8 cellular contexts compared by ENCODE assay signal in the genomic region with DNA sequence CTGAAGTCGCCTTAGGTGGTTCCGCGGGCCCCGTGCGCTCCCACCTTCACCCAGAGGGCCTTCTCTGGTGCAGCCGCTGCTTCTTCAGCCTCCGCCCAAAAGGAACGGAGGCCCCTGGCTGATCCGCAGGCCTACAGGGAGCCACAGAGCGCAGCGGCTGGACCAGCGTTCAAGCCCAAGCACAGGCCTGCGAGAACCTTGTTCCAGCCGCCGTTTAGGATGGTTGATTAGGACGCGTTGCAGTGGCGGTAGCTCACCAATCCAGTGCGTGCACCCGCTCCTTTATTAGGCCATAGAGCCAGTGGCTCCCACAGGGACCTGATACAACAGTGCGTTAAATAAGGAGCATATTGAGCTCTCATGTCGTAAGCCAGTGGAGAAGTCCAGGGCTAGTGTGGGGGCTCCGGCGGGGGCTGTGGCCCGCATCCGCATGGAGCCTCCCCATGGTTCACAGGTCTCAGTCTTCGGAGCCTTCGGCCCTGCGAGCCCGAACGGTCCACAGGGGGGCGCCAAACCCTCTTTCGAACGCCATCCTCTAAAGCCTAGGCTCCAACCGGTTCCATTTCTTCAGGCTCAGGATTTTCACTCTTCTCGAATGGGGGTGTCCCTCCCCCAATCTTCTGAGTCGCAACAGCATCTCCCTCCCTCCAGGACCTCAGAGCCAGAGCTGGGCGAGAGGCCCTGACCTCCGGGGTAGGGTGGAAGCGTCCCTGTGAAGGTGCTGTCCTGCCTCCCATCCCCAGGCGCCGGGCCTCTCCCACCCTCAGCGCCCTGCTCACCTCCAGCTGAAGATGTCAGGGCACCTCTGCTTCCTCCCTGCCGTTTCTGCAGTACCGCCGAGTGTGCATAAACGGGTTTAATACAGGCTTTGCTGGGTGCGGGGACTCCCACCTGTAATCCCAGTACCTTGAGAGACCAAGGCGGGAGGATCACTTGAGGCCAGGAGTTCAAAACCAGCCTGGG.
DNase-seq lines count a peak whose midpoint lies in the region; ATAC-seq and TF ChIP-seq lines count a peak whose summit lies in the region.
"Not testable (repeated sequence)": the region's sequence is repeated elsewhere in the genome, so short reads cannot be mapped to it uniquely, and the experiment has no call there.

No MANE protein-coding gene starts in this region.

- not testable (repeated sequence) for H3K27ac ChIP-seq in thoracic aorta

- H3K4me3 ChIP-seq in LNCaP clone FGC (ENCODE audit: low read depth, low read length); choroid plexus epithelial cell (ENCODE audit: low read depth, low read length); retinal pigment epithelial cell (ENCODE audit: low read length); thoracic aorta: not testable (repeated sequence)

- H3K36me3 ChIP-seq in thoracic aorta = not testable (repeated sequence)

- H3K9me3 ChIP-seq in thoracic aorta = not testable (repeated sequence)

- ATAC-seq in thoracic aorta (ENCODE audit: insufficient number of reproducible peaks, low FRiP score, low read depth) = not testable (repeated sequence)

- DNase-seq in ELR (ENCODE audit: low read depth) = peak; percentile 74
- not testable (repeated sequence) for DNase-seq in LNCaP clone FGC (ENCODE audit: low read depth); retinal pigment epithelial cell (ENCODE audit: low read depth); thoracic aorta (ENCODE audit: low spot score)
- DNase-seq in RPMI7951 (ENCODE audit: low read depth) = peak; percentile 37
- DNase-seq in activated CD8-positive, alpha-beta memory T cell treated with anti-CD3 and anti-CD28 coated beads, Interleukin-2, amount 50 U/mL, for 1 hour (ENCODE audit: extremely low read depth) = peak; percentile 19
- peak; percentile 52 for DNase-seq in choroid plexus epithelial cell (ENCODE audit: low read depth)
- peak; percentile 49 for DNase-seq in iPS-NIHi7 (ENCODE audit: extremely low spot score)

- not testable (repeated sequence) for H3K4me1 ChIP-seq in thoracic aorta (ENCODE audit: control insufficient read depth in 1 of 2, low read depth in 2 of 2)

- TF ChIP-seq CTCF in LNCaP clone FGC (IDR thresholded peaks at IDR 0.05; ENCODE audit: control insufficient read depth, extremely low read depth, insufficient read depth) = peak; percentile 61
- peak; percentile 63 for TF ChIP-seq CTCF in choroid plexus epithelial cell (conservative IDR thresholded peaks at IDR 0.05; ENCODE audit: low read depth, low read length)
- TF ChIP-seq CTCF in retinal pigment epithelial cell (conservative IDR thresholded peaks at IDR 0.05; ENCODE audit: low read depth, low read length) = peak; percentile 65
- TF ChIP-seq CTCF in thoracic aorta (IDR thresholded peaks at IDR 0.05) = peak; percentile 54

- not testable (repeated sequence) for H3K27me3 ChIP-seq in thoracic aorta (replicated peaks; ENCODE audit: insufficient read depth)
